Comparison of ENCODE assay signal across 14 cellular contexts in the genomic region with DNA sequence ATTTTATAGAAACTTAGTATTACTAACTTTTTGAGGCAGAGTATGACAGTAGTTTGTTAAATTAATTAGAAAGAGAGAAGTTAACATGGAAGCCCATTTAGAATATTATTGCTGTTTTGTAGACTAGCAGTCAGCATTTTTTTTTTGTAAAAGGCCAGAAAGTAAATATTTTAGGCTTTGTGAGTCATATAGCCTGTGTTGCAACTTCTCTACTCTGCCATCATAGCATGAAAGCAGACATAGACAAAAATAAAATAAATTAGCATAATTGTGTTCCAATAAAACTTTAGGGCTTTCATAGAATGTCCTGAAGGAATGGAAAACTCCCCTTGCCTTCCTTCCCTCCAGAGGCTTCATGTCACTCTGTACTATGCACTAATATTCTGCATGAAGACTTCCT. TPM values are rescaled to one million over a fixed set of nuclear protein-coding genes. Genes with fewer than 3 reads are reported as not detected.
DNase-seq lines count a peak whose midpoint lies in the region; ATAC-seq and TF ChIP-seq lines count a peak whose summit lies in the region.
"Had no signal": no experiment of that assay in that cellular context is flagged by ENCODE, and none has a peak within 500 bp of the region (broad histone marks: within the 10 kb centered on the region; RNA-seq: fewer than 3 reads in every experiment).

No MANE protein-coding gene starts in this region.

- no peaks in the 10 kb centered on the region for H3K9me2 ChIP-seq in SK-N-SH

- no peaks in the 10 kb centered on the region for H3K9me3 ChIP-seq in SK-N-SH
- no peaks in the 10 kb centered on the region for H3K9me3 ChIP-seq in SK-N-MC (ENCODE audit: low read depth, low read length)
- H3K9me3 ChIP-seq: ovary had no signal

- DNase-seq in SK-N-SH (no peak), SK-N-MC (ENCODE audit: low read depth, low spot score) (peak; percentile 90), fibroblast of pulmonary artery (ENCODE audit: low read depth) (peak; percentile 69), stromal cell of bone marrow (ENCODE audit: low read depth) (peak; percentile 53), NCI-H2081 (lab: John Stamatoyannopoulos, UW) (no peak), medulla oblongata (ENCODE audit: extremely low spot score) (no peak)
- DNase-seq: activated CD4-positive, alpha-beta memory T cell treated with anti-CD3 and anti-CD28 coated beads for 36 hours; central memory CD4-positive, alpha-beta T cell; effector CD8-positive, alpha-beta T cell; ovary; RPMI8226; T-helper 1 cell had no signal

- no peak for TF ChIP-seq EP300 in SK-N-SH (IDR thresholded peaks at IDR 0.05; ENCODE audit: borderline replicate concordance in 1 of 2, low read depth in 1 of 2, low read length in 1 of 2)

- no peak for TF ChIP-seq RAD21 in SK-N-SH (IDR thresholded peaks at IDR 0.05; ENCODE audit: low read length)

- H2AFZ ChIP-seq in SK-N-SH (ENCODE audit: low read depth) = no peak overlapping the region

- no peaks in the 10 kb centered on the region for H3K36me3 ChIP-seq in SK-N-SH (replicated peaks in 1 of 2; ENCODE audit: control insufficient read depth in 1 of 2, insufficient read depth in 2 of 2, low read length in 1 of 2)
- no peaks in the 10 kb centered on the region for H3K36me3 ChIP-seq in SK-N-MC (ENCODE audit: insufficient read depth, low read length)
- H3K36me3 ChIP-seq: ovary had no signal

- no peak overlapping the region for H3K9ac ChIP-seq in SK-N-SH
- no peak overlapping the region for H3K9ac ChIP-seq in SK-N-MC (ENCODE audit: insufficient read length)

- CTCF ChIA-PET in SK-N-SH (lab: Yijun Ruan, JAX) = interaction anchor here (2.5 kb wide), 1 partner anchor 13 kb away, joined by 10 read pairs; a partner anchor contains a TSS

- H3K4me1 ChIP-seq in SK-N-SH (ENCODE audit: control insufficient read depth in 1 of 2, insufficient read depth in 2 of 2, low read depth in 1 of 2, low read length in 1 of 2) = peaks cover 6 to 10% of the 10 kb centered on the region in 2 experiments; a peak in 3 of 4 replicates

- H3K27ac ChIP-seq in SK-N-SH (ENCODE audit: low read depth in 2 of 2, low read length in 1 of 2) = no peak overlapping the region; a peak in 1 of 4 replicates
- peak overlapping the region; percentile 91 for H3K27ac ChIP-seq in SK-N-MC
- H3K27ac ChIP-seq: ovary had no signal

- H3K4me2 ChIP-seq in SK-N-SH = no peak overlapping the region

- H4K20me1 ChIP-seq in SK-N-SH (ENCODE audit: insufficient read depth) = no peaks in the 10 kb centered on the region

- no peaks in the 10 kb centered on the region for H3K79me2 ChIP-seq in SK-N-SH (ENCODE audit: insufficient read depth)

- ATAC-seq in SK-N-SH treated with all-trans-retinoic acid at 6 μM for 48 hours (peak; percentile 20; the same call in 2 of the 3 replicates), GM18858 (IDR thresholded peaks at IDR 0.05; ENCODE audit: unreplicated experiment) (no peak)

- H3F3A ChIP-seq in SK-N-SH (replicated peaks; ENCODE audit: insufficient read depth) = no peaks in the 10 kb centered on the region

- POLR2A ChIA-PET in SK-N-SH (lab: Yijun Ruan, JAX) = no interaction called here

- TF ChIP-seq CTCF in SK-N-SH (IDR thresholded peaks at IDR 0.05) (no peak), fibroblast of pulmonary artery (IDR thresholded peaks at IDR 0.05; ENCODE audit: low read length, missing control alignments) (no peak)

- no peak overlapping the region for H3K4me3 ChIP-seq in SK-N-SH (ENCODE audit: low read depth in 2 of 2, low read length in 1 of 2)
- H3K4me3 ChIP-seq in SK-N-MC = peak overlapping the region; percentile 34; the same call in 1 of the 2 replicates
- H3K4me3 ChIP-seq in fibroblast of pulmonary artery (replicated peaks; ENCODE audit: low read depth, low read length) = no peak overlapping the region
- H3K4me3 ChIP-seq: ovary had no signal

- H3K27me3 ChIP-seq in SK-N-SH (ENCODE audit: insufficient read depth) = no peaks in the 10 kb centered on the region
- H3K27me3 ChIP-seq: ovary had no signal

TF ChIP-seq in SK-N-SH treated with all-trans-retinoic acid at 6 μM for 48 hours, 23 proteins besides CTCF, POLR2A, EP300 and RAD21 (continues in another document):
- TF ChIP-seq CSDC2 (CRISPR knock-in tag; IDR thresholded peaks at IDR 0.05) (no peak), ZNF70 (CRISPR knock-in tag; IDR thresholded peaks at IDR 0.05) (no peak), BACH2 (CRISPR knock-in tag; IDR thresholded peaks at IDR 0.05; ENCODE audit: borderline replicate concordance) (no peak), ZNF565 (CRISPR knock-in tag; conservative IDR thresholded peaks at IDR 0.05; ENCODE audit: low read depth) (no peak)
- TF ChIP-seq, protein P1, sequence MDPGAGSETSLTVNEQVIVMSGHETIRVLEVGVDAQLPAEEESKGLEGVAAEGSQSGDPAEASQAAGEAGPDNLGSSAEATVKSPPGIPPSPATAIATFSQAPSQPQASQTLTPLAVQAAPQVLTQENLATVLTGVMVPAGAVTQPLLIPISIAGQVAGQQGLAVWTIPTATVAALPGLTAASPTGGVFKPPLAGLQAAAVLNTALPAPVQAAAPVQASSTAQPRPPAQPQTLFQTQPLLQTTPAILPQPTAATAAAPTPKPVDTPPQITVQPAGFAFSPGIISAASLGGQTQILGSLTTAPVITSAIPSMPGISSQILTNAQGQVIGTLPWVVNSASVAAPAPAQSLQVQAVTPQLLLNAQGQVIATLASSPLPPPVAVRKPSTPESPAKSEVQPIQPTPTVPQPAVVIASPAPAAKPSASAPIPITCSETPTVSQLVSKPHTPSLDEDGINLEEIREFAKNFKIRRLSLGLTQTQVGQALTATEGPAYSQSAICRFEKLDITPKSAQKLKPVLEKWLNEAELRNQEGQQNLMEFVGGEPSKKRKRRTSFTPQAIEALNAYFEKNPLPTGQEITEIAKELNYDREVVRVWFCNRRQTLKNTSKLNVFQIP (CRISPR knock-in tag; IDR thresholded peaks at IDR 0.05; ENCODE audit: borderline replicate concordance, low read depth) = no peak

TF ChIP-seq in SK-N-SH, 30 proteins besides CTCF, POLR2A, EP300 and RAD21:
- no peak for TF ChIP-seq RXRA (IDR thresholded peaks at IDR 0.05; ENCODE audit: borderline replicate concordance, low read depth)
- no peak for TF ChIP-seq RFX5 (IDR thresholded peaks at IDR 0.05; ENCODE audit: low read length)
- no peak for TF ChIP-seq GATA2 (CRISPR knock-in tag; IDR thresholded peaks at IDR 0.05)
- TF ChIP-seq NRF1 (IDR thresholded peaks at IDR 0.05; ENCODE audit: low read depth, low read length) = no peak
- TF ChIP-seq YY1 (IDR thresholded peaks at IDR 0.05; ENCODE audit: low read depth) = no peak
- TF ChIP-seq RCOR1 (IDR thresholded peaks at IDR 0.05; ENCODE audit: low read length) = no peak
- TF ChIP-seq TAF1 (IDR thresholded peaks at IDR 0.05; ENCODE audit: borderline replicate concordance, low read depth, low read length) = no peak
- TF ChIP-seq POLR2AphosphoS5 (IDR thresholded peaks at IDR 0.05; ENCODE audit: low read depth, low read length) = no peak
- TF ChIP-seq FOXJ3 (CRISPR knock-in tag; IDR thresholded peaks at IDR 0.05) = no peak
- no peak for TF ChIP-seq FOXM1 (IDR thresholded peaks at IDR 0.05; ENCODE audit: low read depth)
- TF ChIP-seq SMC3 (IDR thresholded peaks at IDR 0.05; ENCODE audit: low read depth, low read length) = no peak
- TF ChIP-seq, protein P2, sequence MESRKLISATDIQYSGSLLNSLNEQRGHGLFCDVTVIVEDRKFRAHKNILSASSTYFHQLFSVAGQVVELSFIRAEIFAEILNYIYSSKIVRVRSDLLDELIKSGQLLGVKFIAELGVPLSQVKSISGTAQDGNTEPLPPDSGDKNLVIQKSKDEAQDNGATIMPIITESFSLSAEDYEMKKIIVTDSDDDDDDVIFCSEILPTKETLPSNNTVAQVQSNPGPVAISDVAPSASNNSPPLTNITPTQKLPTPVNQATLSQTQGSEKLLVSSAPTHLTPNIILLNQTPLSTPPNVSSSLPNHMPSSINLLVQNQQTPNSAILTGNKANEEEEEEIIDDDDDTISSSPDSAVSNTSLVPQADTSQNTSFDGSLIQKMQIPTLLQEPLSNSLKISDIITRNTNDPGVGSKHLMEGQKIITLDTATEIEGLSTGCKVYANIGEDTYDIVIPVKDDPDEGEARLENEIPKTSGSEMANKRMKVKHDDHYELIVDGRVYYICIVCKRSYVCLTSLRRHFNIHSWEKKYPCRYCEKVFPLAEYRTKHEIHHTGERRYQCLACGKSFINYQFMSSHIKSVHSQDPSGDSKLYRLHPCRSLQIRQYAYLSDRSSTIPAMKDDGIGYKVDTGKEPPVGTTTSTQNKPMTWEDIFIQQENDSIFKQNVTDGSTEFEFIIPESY (IDR thresholded peaks at IDR 0.05; ENCODE audit: borderline replicate concordance, low read depth) = no peak
- TF ChIP-seq, protein P3, sequence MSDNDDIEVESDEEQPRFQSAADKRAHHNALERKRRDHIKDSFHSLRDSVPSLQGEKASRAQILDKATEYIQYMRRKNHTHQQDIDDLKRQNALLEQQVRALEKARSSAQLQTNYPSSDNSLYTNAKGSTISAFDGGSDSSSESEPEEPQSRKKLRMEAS (IDR thresholded peaks at IDR 0.05; ENCODE audit: low read depth) = no peak
- TF ChIP-seq NFIC (IDR thresholded peaks at IDR 0.05; ENCODE audit: borderline replicate concordance) = no peak
- TF ChIP-seq, protein P4, sequence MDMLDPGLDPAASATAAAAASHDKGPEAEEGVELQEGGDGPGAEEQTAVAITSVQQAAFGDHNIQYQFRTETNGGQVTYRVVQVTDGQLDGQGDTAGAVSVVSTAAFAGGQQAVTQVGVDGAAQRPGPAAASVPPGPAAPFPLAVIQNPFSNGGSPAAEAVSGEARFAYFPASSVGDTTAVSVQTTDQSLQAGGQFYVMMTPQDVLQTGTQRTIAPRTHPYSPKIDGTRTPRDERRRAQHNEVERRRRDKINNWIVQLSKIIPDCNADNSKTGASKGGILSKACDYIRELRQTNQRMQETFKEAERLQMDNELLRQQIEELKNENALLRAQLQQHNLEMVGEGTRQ (IDR thresholded peaks at IDR 0.05; ENCODE audit: borderline replicate concordance, low read depth, low read length) = no peak
- TF ChIP-seq, protein P5, sequence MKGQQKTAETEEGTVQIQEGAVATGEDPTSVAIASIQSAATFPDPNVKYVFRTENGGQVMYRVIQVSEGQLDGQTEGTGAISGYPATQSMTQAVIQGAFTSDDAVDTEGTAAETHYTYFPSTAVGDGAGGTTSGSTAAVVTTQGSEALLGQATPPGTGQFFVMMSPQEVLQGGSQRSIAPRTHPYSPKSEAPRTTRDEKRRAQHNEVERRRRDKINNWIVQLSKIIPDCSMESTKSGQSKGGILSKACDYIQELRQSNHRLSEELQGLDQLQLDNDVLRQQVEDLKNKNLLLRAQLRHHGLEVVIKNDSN (IDR thresholded peaks at IDR 0.05; ENCODE audit: borderline replicate concordance, low read depth) = no peak

RNA-seq across cellular contexts. Expression of a gene that starts 12.3 kb away (rescaled TPM):
- polyA plus RNA-seq in SK-N-SH (2012; rRNA removed) = 124 and 193 TPM in 2 replicates
- 212 and 232 TPM in 2 replicates for polyA plus RNA-seq in SK-N-SH (2012; cell fraction: cytosol; rRNA removed)
- polyA plus RNA-seq in SK-N-SH (2012; cell fraction: nucleus; rRNA removed) = 79.0 and 164 TPM in 2 replicates

Comparison
In these comparisons a context has a peak if more than half of its experiments do, and no peak if none do; other contexts are left out.
1. DNase-seq: peak in SK-N-MC (single experiment), fibroblast of pulmonary artery (single experiment) and stromal cell of bone marrow (single experiment); none in SK-N-SH (single experiment), NCI-H2081 (0 of 2) and medulla oblongata (single experiment).